Comparison of ENCODE assay signal across 1 cellular context in the genomic region with DNA sequence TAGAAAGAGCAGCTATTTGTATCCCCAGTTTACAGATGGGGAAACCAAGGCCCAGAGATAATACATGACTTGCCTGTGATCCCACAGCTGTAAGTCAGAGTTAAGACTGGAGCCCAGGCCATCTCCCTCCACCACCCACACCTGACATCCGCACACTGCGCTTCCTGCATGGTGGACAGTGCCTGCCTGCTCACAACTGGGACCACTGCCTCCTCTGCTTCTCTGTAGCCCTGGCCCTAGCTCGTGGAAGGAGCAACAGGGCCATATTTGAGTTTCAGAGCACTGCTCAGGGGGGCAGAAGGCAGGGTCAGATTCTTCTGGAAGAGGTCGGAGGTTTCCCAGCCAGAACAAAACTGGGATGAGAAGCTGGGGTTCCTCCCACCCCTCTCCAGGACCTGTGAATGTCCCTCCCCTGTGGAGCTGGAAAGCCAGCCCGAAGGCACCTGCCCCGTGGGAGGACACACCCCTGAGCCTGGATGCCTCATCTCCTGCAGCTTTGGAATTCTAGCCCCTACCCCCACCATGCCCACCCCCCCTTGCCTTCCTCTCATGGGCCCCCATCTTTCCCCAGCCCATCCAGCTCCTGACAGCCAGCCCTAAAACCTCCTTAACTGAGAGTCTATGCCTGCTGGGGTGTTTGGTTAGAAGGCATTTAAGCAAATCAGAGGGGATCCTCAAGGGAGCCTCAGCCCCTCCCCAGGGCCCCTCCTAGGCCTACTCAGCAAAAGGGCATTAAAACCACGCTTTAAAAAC.
TF ChIP-seq lines count a peak whose summit lies in the region.

No MANE protein-coding gene starts in this region.

TF ChIP-seq in GM23338, 12 proteins besides CTCF, POLR2A, EP300 and RAD21 (continued from another document):
- TF ChIP-seq, protein P1, sequence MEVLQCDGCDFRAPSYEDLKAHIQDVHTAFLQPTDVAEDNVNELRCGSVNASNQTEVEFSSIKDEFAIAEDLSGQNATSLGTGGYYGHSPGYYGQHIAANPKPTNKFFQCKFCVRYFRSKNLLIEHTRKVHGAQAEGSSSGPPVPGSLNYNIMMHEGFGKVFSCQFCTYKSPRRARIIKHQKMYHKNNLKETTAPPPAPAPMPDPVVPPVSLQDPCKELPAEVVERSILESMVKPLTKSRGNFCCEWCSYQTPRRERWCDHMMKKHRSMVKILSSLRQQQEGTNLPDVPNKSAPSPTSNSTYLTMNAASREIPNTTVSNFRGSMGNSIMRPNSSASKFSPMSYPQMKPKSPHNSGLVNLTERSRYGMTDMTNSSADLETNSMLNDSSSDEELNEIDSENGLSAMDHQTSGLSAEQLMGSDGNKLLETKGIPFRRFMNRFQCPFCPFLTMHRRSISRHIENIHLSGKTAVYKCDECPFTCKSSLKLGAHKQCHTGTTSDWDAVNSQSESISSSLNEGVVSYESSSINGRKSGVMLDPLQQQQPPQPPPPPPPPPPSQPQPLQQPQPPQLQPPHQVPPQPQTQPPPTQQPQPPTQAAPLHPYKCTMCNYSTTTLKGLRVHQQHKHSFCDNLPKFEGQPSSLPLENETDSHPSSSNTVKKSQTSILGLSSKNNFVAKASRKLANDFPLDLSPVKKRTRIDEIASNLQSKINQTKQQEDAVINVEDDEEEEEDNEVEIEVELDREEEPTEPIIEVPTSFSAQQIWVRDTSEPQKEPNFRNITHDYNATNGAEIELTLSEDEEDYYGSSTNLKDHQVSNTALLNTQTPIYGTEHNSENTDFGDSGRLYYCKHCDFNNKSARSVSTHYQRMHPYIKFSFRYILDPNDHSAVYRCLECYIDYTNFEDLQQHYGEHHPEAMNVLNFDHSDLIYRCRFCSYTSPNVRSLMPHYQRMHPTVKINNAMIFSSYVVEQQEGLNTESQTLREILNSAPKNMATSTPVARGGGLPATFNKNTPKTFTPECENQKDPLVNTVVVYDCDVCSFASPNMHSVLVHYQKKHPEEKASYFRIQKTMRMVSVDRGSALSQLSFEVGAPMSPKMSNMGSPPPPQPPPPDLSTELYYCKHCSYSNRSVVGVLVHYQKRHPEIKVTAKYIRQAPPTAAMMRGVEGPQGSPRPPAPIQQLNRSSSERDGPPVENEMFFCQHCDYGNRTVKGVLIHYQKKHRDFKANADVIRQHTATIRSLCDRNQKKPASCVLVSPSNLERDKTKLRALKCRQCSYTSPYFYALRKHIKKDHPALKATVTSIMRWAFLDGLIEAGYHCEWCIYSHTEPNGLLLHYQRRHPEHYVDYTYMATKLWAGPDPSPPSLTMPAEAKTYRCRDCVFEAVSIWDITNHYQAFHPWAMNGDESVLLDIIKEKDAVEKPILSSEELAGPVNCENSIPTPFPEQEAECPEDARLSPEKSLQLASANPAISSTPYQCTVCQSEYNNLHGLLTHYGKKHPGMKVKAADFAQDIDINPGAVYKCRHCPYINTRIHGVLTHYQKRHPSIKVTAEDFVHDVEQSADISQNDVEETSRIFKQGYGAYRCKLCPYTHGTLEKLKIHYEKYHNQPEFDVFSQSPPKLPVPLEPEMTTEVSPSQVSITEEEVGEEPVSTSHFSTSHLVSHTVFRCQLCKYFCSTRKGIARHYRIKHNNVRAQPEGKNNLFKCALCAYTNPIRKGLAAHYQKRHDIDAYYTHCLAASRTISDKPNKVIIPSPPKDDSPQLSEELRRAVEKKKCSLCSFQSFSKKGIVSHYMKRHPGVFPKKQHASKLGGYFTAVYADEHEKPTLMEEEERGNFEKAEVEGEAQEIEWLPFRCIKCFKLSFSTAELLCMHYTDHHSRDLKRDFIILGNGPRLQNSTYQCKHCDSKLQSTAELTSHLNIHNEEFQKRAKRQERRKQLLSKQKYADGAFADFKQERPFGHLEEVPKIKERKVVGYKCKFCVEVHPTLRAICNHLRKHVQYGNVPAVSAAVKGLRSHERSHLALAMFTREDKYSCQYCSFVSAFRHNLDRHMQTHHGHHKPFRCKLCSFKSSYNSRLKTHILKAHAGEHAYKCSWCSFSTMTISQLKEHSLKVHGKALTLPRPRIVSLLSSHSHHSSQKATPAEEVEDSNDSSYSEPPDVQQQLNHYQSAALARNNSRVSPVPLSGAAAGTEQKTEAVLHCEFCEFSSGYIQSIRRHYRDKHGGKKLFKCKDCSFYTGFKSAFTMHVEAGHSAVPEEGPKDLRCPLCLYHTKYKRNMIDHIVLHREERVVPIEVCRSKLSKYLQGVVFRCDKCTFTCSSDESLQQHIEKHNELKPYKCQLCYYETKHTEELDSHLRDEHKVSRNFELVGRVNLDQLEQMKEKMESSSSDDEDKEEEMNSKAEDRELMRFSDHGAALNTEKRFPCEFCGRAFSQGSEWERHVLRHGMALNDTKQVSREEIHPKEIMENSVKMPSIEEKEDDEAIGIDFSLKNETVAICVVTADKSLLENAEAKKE (CRISPR knock-in tag; IDR thresholded peaks at IDR 0.05), result no peak
- no peak for TF ChIP-seq EZH2 (IDR thresholded peaks at IDR 0.05; ENCODE audit: low read depth, unreplicated experiment)
- TF ChIP-seq ZNF331 (CRISPR knock-in tag; IDR thresholded peaks at IDR 0.05; ENCODE audit: low read depth), result no peak
- TF ChIP-seq, protein P2, sequence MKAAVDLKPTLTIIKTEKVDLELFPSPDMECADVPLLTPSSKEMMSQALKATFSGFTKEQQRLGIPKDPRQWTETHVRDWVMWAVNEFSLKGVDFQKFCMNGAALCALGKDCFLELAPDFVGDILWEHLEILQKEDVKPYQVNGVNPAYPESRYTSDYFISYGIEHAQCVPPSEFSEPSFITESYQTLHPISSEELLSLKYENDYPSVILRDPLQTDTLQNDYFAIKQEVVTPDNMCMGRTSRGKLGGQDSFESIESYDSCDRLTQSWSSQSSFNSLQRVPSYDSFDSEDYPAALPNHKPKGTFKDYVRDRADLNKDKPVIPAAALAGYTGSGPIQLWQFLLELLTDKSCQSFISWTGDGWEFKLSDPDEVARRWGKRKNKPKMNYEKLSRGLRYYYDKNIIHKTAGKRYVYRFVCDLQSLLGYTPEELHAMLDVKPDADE (IDR thresholded peaks at IDR 0.05), result no peak
